Comparison of ENCODE assay signal across 1 cellular context in genomic region chr7:138328215-138328614, GRCh38.
TF ChIP-seq lines count a peak whose summit lies in the region.

No MANE protein-coding gene starts in this region.

TF ChIP-seq in HepG2, 621 proteins besides CTCF, POLR2A, EP300 and RAD21 (continued from another document and continues in another):
- TF ChIP-seq ATF4 (CRISPR knock-in tag; IDR thresholded peaks at IDR 0.05), result peak in 1 of 2 experiments; percentile 51; a peak in 1 of 4 replicates
- peak; percentile 41; the same call in 1 of the 2 replicates for TF ChIP-seq PHF21A (CRISPR knock-in tag; IDR thresholded peaks at IDR 0.05)
- 0 out of 2 replicates have a peak, but pooled peaks have one; percentile 15 for TF ChIP-seq ZGPAT (CRISPR knock-in tag; IDR thresholded peaks at IDR 0.05)
- no peak for TF ChIP-seq ZBTB7A (CRISPR knock-in tag; IDR thresholded peaks at IDR 0.05)
- TF ChIP-seq ZMYM4 (CRISPR knock-in tag; IDR thresholded peaks at IDR 0.05), result no peak; the same call in 1 of the 2 replicates
- TF ChIP-seq GATAD1 (CRISPR knock-in tag; IDR thresholded peaks at IDR 0.05), result no peak
- TF ChIP-seq, protein P1, sequence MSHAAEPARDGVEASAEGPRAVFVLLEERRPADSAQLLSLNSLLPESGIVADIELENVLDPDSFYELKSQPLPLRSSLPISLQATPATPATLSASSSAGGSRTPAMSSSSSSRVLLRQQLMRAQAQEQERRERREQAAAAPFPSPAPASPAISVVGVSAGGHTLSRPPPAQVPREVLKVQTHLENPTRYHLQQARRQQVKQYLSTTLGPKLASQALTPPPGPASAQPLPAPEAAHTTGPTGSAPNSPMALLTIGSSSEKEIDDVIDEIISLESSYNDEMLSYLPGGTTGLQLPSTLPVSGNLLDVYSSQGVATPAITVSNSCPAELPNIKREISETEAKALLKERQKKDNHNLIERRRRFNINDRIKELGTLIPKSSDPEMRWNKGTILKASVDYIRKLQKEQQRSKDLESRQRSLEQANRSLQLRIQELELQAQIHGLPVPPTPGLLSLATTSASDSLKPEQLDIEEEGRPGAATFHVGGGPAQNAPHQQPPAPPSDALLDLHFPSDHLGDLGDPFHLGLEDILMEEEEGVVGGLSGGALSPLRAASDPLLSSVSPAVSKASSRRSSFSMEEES (CRISPR knock-in tag; IDR thresholded peaks at IDR 0.05), result peak; percentile 75
- no peak for TF ChIP-seq THAP7 (CRISPR knock-in tag; IDR thresholded peaks at IDR 0.05)
- no peak for TF ChIP-seq MATR3 (CRISPR knock-in tag; IDR thresholded peaks at IDR 0.05)
- TF ChIP-seq ZNF747 (CRISPR knock-in tag; IDR thresholded peaks at IDR 0.05; ENCODE audit: borderline replicate concordance), result no peak
- TF ChIP-seq ZNF652 (CRISPR knock-in tag; IDR thresholded peaks at IDR 0.05; ENCODE audit: borderline replicate concordance, low read depth), result no peak
- TF ChIP-seq HMGXB3 (CRISPR knock-in tag; IDR thresholded peaks at IDR 0.05; ENCODE audit: borderline replicate concordance), result no peak
- TF ChIP-seq CENPT (CRISPR knock-in tag; IDR thresholded peaks at IDR 0.05; ENCODE audit: low read depth), result no peak
- no peak for TF ChIP-seq GZF1 (CRISPR knock-in tag; IDR thresholded peaks at IDR 0.05)
- TF ChIP-seq TARDBP (CRISPR knock-in tag; IDR thresholded peaks at IDR 0.05), result 0 out of 2 replicates have a peak, but pooled peaks have one; percentile 44
- no peak for TF ChIP-seq ZBTB1 (CRISPR knock-in tag; IDR thresholded peaks at IDR 0.05; ENCODE audit: borderline replicate concordance)
- TF ChIP-seq TCF12 (IDR thresholded peaks at IDR 0.05), result no peak
- no peak for TF ChIP-seq TCF12 (CRISPR knock-in tag; IDR thresholded peaks at IDR 0.05)
- no peak for TF ChIP-seq CEBPB (IDR thresholded peaks at IDR 0.05; ENCODE audit: borderline replicate concordance, low read depth, low read length)
- TF ChIP-seq MAFG (CRISPR knock-in tag; IDR thresholded peaks at IDR 0.05), result no peak
- TF ChIP-seq, protein P2, sequence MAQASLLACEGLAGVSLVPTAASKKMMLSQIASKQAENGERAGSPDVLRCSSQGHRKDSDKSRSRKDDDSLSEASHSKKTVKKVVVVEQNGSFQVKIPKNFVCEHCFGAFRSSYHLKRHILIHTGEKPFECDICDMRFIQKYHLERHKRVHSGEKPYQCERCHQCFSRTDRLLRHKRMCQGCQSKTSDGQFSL (CRISPR knock-in tag; IDR thresholded peaks at IDR 0.05), result no peak
- no peak for TF ChIP-seq ZKSCAN5 (CRISPR knock-in tag; IDR thresholded peaks at IDR 0.05)
- no peak for TF ChIP-seq TFAP4 (IDR thresholded peaks at IDR 0.05; ENCODE audit: borderline replicate concordance, low read depth)
- peak; percentile 53; the same call in 1 of the 2 replicates for TF ChIP-seq NR2F6 (IDR thresholded peaks at IDR 0.05)
- no peak for TF ChIP-seq NR2F6 (CRISPR knock-in tag; IDR thresholded peaks at IDR 0.05)
- no peak for TF ChIP-seq ZZZ3 (CRISPR knock-in tag; IDR thresholded peaks at IDR 0.05; ENCODE audit: borderline replicate concordance)
- TF ChIP-seq PCBP1 (IDR thresholded peaks at IDR 0.05; ENCODE audit: borderline replicate concordance, low read depth, low read length), result no peak
- TF ChIP-seq ZBTB43 (CRISPR knock-in tag; conservative IDR thresholded peaks at IDR 0.05), result no peak
- TF ChIP-seq ZNF350 (CRISPR knock-in tag; IDR thresholded peaks at IDR 0.05; ENCODE audit: borderline replicate concordance, low read depth), result no peak
- TF ChIP-seq, protein P3, sequence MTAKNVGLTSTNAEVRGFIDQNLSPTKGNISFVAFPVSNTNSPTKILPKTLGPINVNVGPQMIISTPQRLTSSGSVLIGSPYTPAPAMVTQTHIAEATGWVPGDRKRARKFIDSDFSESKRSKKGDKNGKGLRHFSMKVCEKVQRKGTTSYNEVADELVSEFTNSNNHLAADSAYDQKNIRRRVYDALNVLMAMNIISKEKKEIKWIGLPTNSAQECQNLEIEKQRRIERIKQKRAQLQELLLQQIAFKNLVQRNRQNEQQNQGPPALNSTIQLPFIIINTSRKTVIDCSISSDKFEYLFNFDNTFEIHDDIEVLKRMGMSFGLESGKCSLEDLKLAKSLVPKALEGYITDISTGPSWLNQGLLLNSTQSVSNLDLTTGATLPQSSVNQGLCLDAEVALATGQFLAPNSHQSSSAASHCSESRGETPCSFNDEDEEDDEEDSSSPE (CRISPR knock-in tag; IDR thresholded peaks at IDR 0.05), result no peak
- no peak for TF ChIP-seq ZFP90 (CRISPR knock-in tag; IDR thresholded peaks at IDR 0.05; ENCODE audit: borderline replicate concordance)
- TF ChIP-seq ZNF737 (CRISPR knock-in tag; IDR thresholded peaks at IDR 0.05; ENCODE audit: borderline replicate concordance), result no peak
- TF ChIP-seq, protein P4, sequence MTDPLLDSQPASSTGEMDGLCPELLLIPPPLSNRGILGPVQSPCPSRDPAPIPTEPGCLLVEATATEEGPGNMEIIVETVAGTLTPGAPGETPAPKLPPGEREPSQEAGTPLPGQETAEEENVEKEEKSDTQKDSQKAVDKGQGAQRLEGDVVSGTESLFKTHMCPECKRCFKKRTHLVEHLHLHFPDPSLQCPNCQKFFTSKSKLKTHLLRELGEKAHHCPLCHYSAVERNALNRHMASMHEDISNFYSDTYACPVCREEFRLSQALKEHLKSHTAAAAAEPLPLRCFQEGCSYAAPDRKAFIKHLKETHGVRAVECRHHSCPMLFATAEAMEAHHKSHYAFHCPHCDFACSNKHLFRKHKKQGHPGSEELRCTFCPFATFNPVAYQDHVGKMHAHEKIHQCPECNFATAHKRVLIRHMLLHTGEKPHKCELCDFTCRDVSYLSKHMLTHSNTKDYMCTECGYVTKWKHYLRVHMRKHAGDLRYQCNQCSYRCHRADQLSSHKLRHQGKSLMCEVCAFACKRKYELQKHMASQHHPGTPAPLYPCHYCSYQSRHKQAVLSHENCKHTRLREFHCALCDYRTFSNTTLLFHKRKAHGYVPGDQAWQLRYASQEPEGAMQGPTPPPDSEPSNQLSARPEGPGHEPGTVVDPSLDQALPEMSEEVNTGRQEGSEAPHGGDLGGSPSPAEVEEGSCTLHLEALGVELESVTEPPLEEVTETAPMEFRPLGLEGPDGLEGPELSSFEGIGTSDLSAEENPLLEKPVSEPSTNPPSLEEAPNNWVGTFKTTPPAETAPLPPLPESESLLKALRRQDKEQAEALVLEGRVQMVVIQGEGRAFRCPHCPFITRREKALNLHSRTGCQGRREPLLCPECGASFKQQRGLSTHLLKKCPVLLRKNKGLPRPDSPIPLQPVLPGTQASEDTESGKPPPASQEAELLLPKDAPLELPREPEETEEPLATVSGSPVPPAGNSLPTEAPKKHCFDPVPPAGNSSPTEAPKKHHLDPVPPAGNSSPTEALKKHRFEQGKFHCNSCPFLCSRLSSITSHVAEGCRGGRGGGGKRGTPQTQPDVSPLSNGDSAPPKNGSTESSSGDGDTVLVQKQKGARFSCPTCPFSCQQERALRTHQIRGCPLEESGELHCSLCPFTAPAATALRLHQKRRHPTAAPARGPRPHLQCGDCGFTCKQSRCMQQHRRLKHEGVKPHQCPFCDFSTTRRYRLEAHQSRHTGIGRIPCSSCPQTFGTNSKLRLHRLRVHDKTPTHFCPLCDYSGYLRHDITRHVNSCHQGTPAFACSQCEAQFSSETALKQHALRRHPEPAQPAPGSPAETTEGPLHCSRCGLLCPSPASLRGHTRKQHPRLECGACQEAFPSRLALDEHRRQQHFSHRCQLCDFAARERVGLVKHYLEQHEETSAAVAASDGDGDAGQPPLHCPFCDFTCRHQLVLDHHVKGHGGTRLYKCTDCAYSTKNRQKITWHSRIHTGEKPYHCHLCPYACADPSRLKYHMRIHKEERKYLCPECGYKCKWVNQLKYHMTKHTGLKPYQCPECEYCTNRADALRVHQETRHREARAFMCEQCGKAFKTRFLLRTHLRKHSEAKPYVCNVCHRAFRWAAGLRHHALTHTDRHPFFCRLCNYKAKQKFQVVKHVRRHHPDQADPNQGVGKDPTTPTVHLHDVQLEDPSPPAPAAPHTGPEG (CRISPR knock-in tag; IDR thresholded peaks at IDR 0.05), result no peak
- no peak for TF ChIP-seq ATF1 (CRISPR knock-in tag; IDR thresholded peaks at IDR 0.05)
- TF ChIP-seq ZBTB20 (CRISPR knock-in tag; IDR thresholded peaks at IDR 0.05; ENCODE audit: borderline replicate concordance, low read depth), result peak; percentile 80; the same call in 1 of the 2 replicates
- TF ChIP-seq TEAD3 (CRISPR knock-in tag; optimal IDR thresholded peaks at IDR 0.05; ENCODE audit: borderline replicate concordance), result peak; percentile 98
- peak; percentile 80; the same call in 1 of the 2 replicates for TF ChIP-seq MED1 (CRISPR knock-in tag; IDR thresholded peaks at IDR 0.05)
